ENCODE assay signal across 15 cellular contexts in the genomic region with DNA sequence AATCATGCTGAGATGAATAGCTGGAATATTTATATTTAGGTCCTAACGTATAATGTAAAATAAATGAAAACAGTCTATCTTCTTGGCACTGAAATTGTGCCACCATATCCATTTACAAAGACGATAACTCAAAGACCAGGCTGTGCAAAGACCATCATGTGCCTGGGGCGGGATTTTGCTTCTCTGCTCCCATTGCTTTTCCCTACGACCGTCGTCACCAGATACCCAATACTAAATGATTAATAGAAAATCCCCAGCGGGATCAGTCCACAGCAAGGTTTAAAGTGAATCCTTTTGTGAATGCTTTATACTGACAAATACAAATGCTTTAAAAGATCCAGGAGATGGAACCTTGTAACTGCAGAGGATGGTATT.
DNase-seq lines count a peak whose midpoint lies in the region; ATAC-seq and TF ChIP-seq lines count a peak whose summit lies in the region.
"Had no signal": no experiment of that assay in that cellular context is flagged by ENCODE, and none has a peak within 500 bp of the region (broad histone marks: within the 10 kb centered on the region; RNA-seq: fewer than 3 reads in every experiment).

No MANE protein-coding gene starts in this region.

- H2AFZ ChIP-seq in GM23248 (0 out of 2 replicates have a peak overlapping the region, but pooled peaks have one; percentile 13), neural cell (ENCODE audit: low read depth, low read length) (peak overlapping the region; percentile 41), Karpas-422 (ENCODE audit: low read length) (no peak overlapping the region)

- 29 to 34% methylated on average over 7 of the region's 7 CpGs for WGBS in GM23248 (ENCODE audit: low coverage in 1 of 2, low lambda C conversion rate in 2 of 2, missing lambda C conversion rate in 2 of 2), 2 experiments

- H3K9ac ChIP-seq in GM23248 (no peak overlapping the region), neural cell (ENCODE audit: low read length) (peak overlapping the region; percentile 41), Karpas-422 (ENCODE audit: low read length) (no peak overlapping the region)
- H3K9ac ChIP-seq: BLaER1 treated with 17β-estradiol and CSF1 and Interleukin-3, amounts not matched to agents 10 nM and 100 nM had no signal

- TF ChIP-seq CTCF in WERI-Rb-1 (IDR thresholded peaks at IDR 0.05; ENCODE audit: low read depth, low read length) (no peak), neural cell (IDR thresholded peaks at IDR 0.05; ENCODE audit: poor library complexity, severe bottlenecking) (no peak), GM10266 (IDR thresholded peaks at IDR 0.05; ENCODE audit: control insufficient read depth, insufficient read depth, low read depth, missing control alignments) (no peak)

- in situ Hi-C loops in GM23248 (cut with MboI) = no loop called here

- H3K27ac ChIP-seq in GM23248 = no peak overlapping the region
- H3K27ac ChIP-seq in WERI-Rb-1 = peak overlapping the region; percentile 76
- peak overlapping the region; percentile 59 for H3K27ac ChIP-seq in neural cell (ENCODE audit: low read length)
- no peak overlapping the region for H3K27ac ChIP-seq in Karpas-422 (ENCODE audit: low read length)
- H3K27ac ChIP-seq: BLaER1 treated with 17β-estradiol and CSF1 and Interleukin-3, amounts not matched to agents 10 nM and 100 nM; right atrium auricular region; uterus had no signal

- H3K4me2 ChIP-seq in GM23248 (ENCODE audit: unreplicated experiment) (peak overlapping the region; percentile 21), neural cell (ENCODE audit: low read length) (peak overlapping the region; percentile 36), Karpas-422 (ENCODE audit: low read depth, low read length, poor library complexity, severe bottlenecking) (no peak overlapping the region)
- H3K4me2 ChIP-seq: BLaER1 treated with 17β-estradiol and CSF1 and Interleukin-3, amounts not matched to agents 10 nM and 100 nM had no signal

- H3K27me3 ChIP-seq in GM23248 (replicated peaks; ENCODE audit: insufficient read depth) (no peaks in the 10 kb centered on the region), WERI-Rb-1 (ENCODE audit: insufficient read depth, low read depth, severe bottlenecking) (no peaks in the 10 kb centered on the region), neural cell (ENCODE audit: insufficient read depth, low read depth, low read length) (no peaks in the 10 kb centered on the region), Karpas-422 (ENCODE audit: low read length) (no peaks in the 10 kb centered on the region)
- H3K27me3 ChIP-seq: BLaER1 treated with 17β-estradiol and CSF1 and Interleukin-3, amounts not matched to agents 10 nM and 100 nM; right atrium auricular region; uterus had no signal

- H3K4me3 Mint-ChIP-seq in stimulated activated naive CD8-positive, alpha-beta T cell treated with anti-CD3 and anti-CD28 coated beads, Interleukin-15, amount 100 ng/mL, for 72 hours = no peak overlapping the region
- H3K4me3 Mint-ChIP-seq in activated T-helper 1 cell treated with anti-CD3 and anti-CD28 coated beads, Interleukin-12 subunit alpha, Interleukin-12 subunit beta, Interleukin-2, Interleukin-4 antibody, amounts not matched to agents 30 ng/mL and 10 ng/mL and 1 ng/mL, durations not matched to agents 14 hours and 24 hours and 36 hours = no peak overlapping the region

- no peak overlapping the region for H3K4me3 ChIP-seq in GM23248
- no peak overlapping the region for H3K4me3 ChIP-seq in WERI-Rb-1 (ENCODE audit: low read depth, low read length)
- no peak overlapping the region for H3K4me3 ChIP-seq in neural cell (ENCODE audit: low read length)
- H3K4me3 ChIP-seq in Karpas-422 (ENCODE audit: low read length) = no peak overlapping the region
- H3K4me3 ChIP-seq: BLaER1 treated with 17β-estradiol and CSF1 and Interleukin-3, amounts not matched to agents 10 nM and 100 nM; right atrium auricular region; uterus had no signal

- H3K27me3 Mint-ChIP-seq in stimulated activated naive CD8-positive, alpha-beta T cell treated with anti-CD3 and anti-CD28 coated beads, Interleukin-15, amount 100 ng/mL, for 72 hours = peaks cover 22% of the 10 kb centered on the region
- peaks cover 2% of the 10 kb centered on the region for H3K27me3 Mint-ChIP-seq in activated T-helper 1 cell treated with anti-CD3 and anti-CD28 coated beads, Interleukin-12 subunit alpha, Interleukin-12 subunit beta, Interleukin-2, Interleukin-4 antibody, amounts not matched to agents 30 ng/mL and 10 ng/mL and 1 ng/mL, durations not matched to agents 14 hours and 24 hours and 36 hours (ENCODE audit: insufficient read depth)

- H3K4me1 ChIP-seq in GM23248 (ENCODE audit: insufficient read depth) (peaks cover 37% of the 10 kb centered on the region), Karpas-422 (ENCODE audit: low read length) (no peaks in the 10 kb centered on the region)
- H3K4me1 ChIP-seq: BLaER1 treated with 17β-estradiol and CSF1 and Interleukin-3, amounts not matched to agents 10 nM and 100 nM; right atrium auricular region; uterus had no signal

- H3K79me2 ChIP-seq in GM23248 (ENCODE audit: insufficient read depth) (no peaks in the 10 kb centered on the region), neural cell (replicated peaks; ENCODE audit: insufficient read depth, low read length) (no peaks in the 10 kb centered on the region), Karpas-422 (ENCODE audit: low read length) (no peaks in the 10 kb centered on the region)

- TF ChIP-seq EP300 in neural cell (conservative IDR thresholded peaks at IDR 0.05; ENCODE audit: poor library complexity, severe bottlenecking) = no peak

- no peak for TF ChIP-seq RAD21 in neural cell (conservative IDR thresholded peaks at IDR 0.05)

- ATAC-seq in stimulated activated naive CD8-positive, alpha-beta T cell treated with anti-CD3 and anti-CD28 coated beads, Interleukin-15, amount 100 ng/mL, for 72 hours = no peak

- no peak overlapping the region for H3K27ac Mint-ChIP-seq in stimulated activated naive CD8-positive, alpha-beta T cell treated with anti-CD3 and anti-CD28 coated beads, Interleukin-15, amount 100 ng/mL, for 72 hours
- no peak overlapping the region for H3K27ac Mint-ChIP-seq in activated T-helper 1 cell treated with anti-CD3 and anti-CD28 coated beads, Interleukin-12 subunit alpha, Interleukin-12 subunit beta, Interleukin-2, Interleukin-4 antibody, amounts not matched to agents 30 ng/mL and 10 ng/mL and 1 ng/mL, durations not matched to agents 14 hours and 24 hours and 36 hours

- H3K36me3 ChIP-seq in GM23248 (ENCODE audit: low read depth) = no peaks in the 10 kb centered on the region
- no peaks in the 10 kb centered on the region for H3K36me3 ChIP-seq in WERI-Rb-1
- no peaks in the 10 kb centered on the region for H3K36me3 ChIP-seq in neural cell (ENCODE audit: insufficient read depth, low read length)
- H3K36me3 ChIP-seq in Karpas-422 (ENCODE audit: insufficient read depth, low read length) = no peaks in the 10 kb centered on the region
- H3K36me3 ChIP-seq: BLaER1 treated with 17β-estradiol and CSF1 and Interleukin-3, amounts not matched to agents 10 nM and 100 nM; right atrium auricular region; uterus had no signal

- peaks cover 11% of the 10 kb centered on the region for H3K4me1 Mint-ChIP-seq in stimulated activated naive CD8-positive, alpha-beta T cell treated with anti-CD3 and anti-CD28 coated beads, Interleukin-15, amount 100 ng/mL, for 72 hours
- H3K4me1 Mint-ChIP-seq in activated T-helper 1 cell treated with anti-CD3 and anti-CD28 coated beads, Interleukin-12 subunit alpha, Interleukin-12 subunit beta, Interleukin-2, Interleukin-4 antibody, amounts not matched to agents 30 ng/mL and 10 ng/mL and 1 ng/mL, durations not matched to agents 14 hours and 24 hours and 36 hours (ENCODE audit: low read depth) = no peaks in the 10 kb centered on the region

- H3K9me3 ChIP-seq in GM23248 (ENCODE audit: low read depth) = no peaks in the 10 kb centered on the region
- H3K9me3 ChIP-seq in WERI-Rb-1 (ENCODE audit: severe bottlenecking) = peaks cover 12% of the 10 kb centered on the region
- peaks cover 4% of the 10 kb centered on the region for H3K9me3 ChIP-seq in neural cell (ENCODE audit: low read length)
- H3K9me3 ChIP-seq in Karpas-422 (ENCODE audit: low read length) = no peaks in the 10 kb centered on the region

- H3F3A ChIP-seq in GM23248 (ENCODE audit: insufficient read depth) = peaks cover 11% of the 10 kb centered on the region; the same call in 1 of the 2 replicates
- H3F3A ChIP-seq in neural cell (ENCODE audit: insufficient read depth, low read length, poor library complexity, severe bottlenecking) = no peaks in the 10 kb centered on the region

- intact Hi-C loops in activated T-helper 1 cell treated with anti-CD3 and anti-CD28 coated beads, Interleukin-12 subunit alpha, Interleukin-12 subunit beta, Interleukin-2, Interleukin-4 antibody, amounts not matched to agents 30 ng/mL and 10 ng/mL and 1 ng/mL, durations not matched to agents 14 hours and 24 hours and 36 hours (cut with micrococcal nuclease) = no loop called here

- no peaks in the 10 kb centered on the region for H3K36me3 Mint-ChIP-seq in activated T-helper 1 cell treated with anti-CD3 and anti-CD28 coated beads, Interleukin-12 subunit alpha, Interleukin-12 subunit beta, Interleukin-2, Interleukin-4 antibody, amounts not matched to agents 30 ng/mL and 10 ng/mL and 1 ng/mL, durations not matched to agents 14 hours and 24 hours and 36 hours (ENCODE audit: low read depth)

- peaks cover 2 to 4% of the 10 kb centered on the region in 2 donors for H3K9me3 Mint-ChIP-seq in stimulated activated naive CD8-positive, alpha-beta T cell treated with anti-CD3 and anti-CD28 coated beads, Interleukin-15, amount 100 ng/mL, for 72 hours
- peaks cover 3% of the 10 kb centered on the region for H3K9me3 Mint-ChIP-seq in activated T-helper 1 cell treated with anti-CD3 and anti-CD28 coated beads, Interleukin-12 subunit alpha, Interleukin-12 subunit beta, Interleukin-2, Interleukin-4 antibody, amounts not matched to agents 30 ng/mL and 10 ng/mL and 1 ng/mL, durations not matched to agents 14 hours and 24 hours and 36 hours

- H4K20me1 ChIP-seq in GM23248 (ENCODE audit: insufficient read depth) = no peaks in the 10 kb centered on the region
- H4K20me1 ChIP-seq in neural cell (ENCODE audit: insufficient read depth) = no peaks in the 10 kb centered on the region
- no peaks in the 10 kb centered on the region for H4K20me1 ChIP-seq in Karpas-422 (ENCODE audit: insufficient read depth, low read depth, low read length)
- H4K20me1 ChIP-seq: BLaER1 treated with 17β-estradiol and CSF1 and Interleukin-3, amounts not matched to agents 10 nM and 100 nM had no signal

- H3K9me2 ChIP-seq in GM23248 (ENCODE audit: insufficient read depth) (no peaks in the 10 kb centered on the region), neural cell (ENCODE audit: insufficient read depth, low read length) (no peaks in the 10 kb centered on the region), Karpas-422 (replicated peaks; ENCODE audit: insufficient read depth, low read length) (no peaks in the 10 kb centered on the region)

- DNase-seq in GM23248 (no peak), NCI-H2107 treated with DMSO at 0.1 percent for 48 hours (lab: John Stamatoyannopoulos, UW; ENCODE audit: unreplicated experiment) (peak; percentile 86), WERI-Rb-1 (peak; percentile 33), Karpas-422 (no peak), GM10266 (ENCODE audit: extremely low spot score) (no peak)
- DNase-seq in stimulated activated naive CD8-positive, alpha-beta T cell treated with anti-CD3 and anti-CD28 coated beads, Interleukin-15, amount 100 ng/mL, for 72 hours = no peak
- no peak for DNase-seq in activated T-helper 1 cell treated with anti-CD3 and anti-CD28 coated beads, Interleukin-12 subunit alpha, Interleukin-12 subunit beta, Interleukin-2, Interleukin-4 antibody, amounts not matched to agents 30 ng/mL and 10 ng/mL and 1 ng/mL, durations not matched to agents 14 hours and 24 hours and 36 hours (ENCODE audit: low spot score)
- DNase-seq: activated naive CD4-positive, alpha-beta T cell treated with anti-CD3 and anti-CD28 coated beads, Interleukin-2, amount 50 U/mL, for 16 hours; central memory CD4-positive, alpha-beta T cell; islet precursor cell; stimulated activated CD4-positive, alpha-beta T cell treated with anti-CD3 and anti-CD28 coated beads, Interleukin-4, amount 100 ng/mL, for 1 hour; uterus had no signal

Comparison
In these comparisons a context has a peak if more than half of its experiments do, and no peak if none do; other contexts are left out.
1. DNase-seq: peak in NCI-H2107 treated with DMSO at 0.1 percent for 48 hours (single experiment) and WERI-Rb-1 (single experiment); none in GM23248 (single experiment), Karpas-422 (single experiment), stimulated activated naive CD8-positive, alpha-beta T cell treated with anti-CD3 and anti-CD28 coated beads, Interleukin-15, amount 100 ng/mL, for 72 hours (0 of 2), activated T-helper 1 cell treated with anti-CD3 and anti-CD28 coated beads, Interleukin-12 subunit alpha, Interleukin-12 subunit beta, Interleukin-2, Interleukin-4 antibody, amounts not matched to agents 30 ng/mL and 10 ng/mL and 1 ng/mL, durations not matched to agents 14 hours and 24 hours and 36 hours (single experiment) and GM10266 (single experiment).
2. H3K27ac ChIP-seq: peak in WERI-Rb-1 (single experiment) and neural cell (single experiment); none in GM23248 (single experiment) and Karpas-422 (single experiment).